ENCODE assay signal across 21 cellular contexts in genomic region chr11:61714316-61714715, GRCh38.
"Had no signal": no experiment of that assay in that cellular context is flagged by ENCODE, and none has a peak within 500 bp of the region (broad histone marks: within the 10 kb centered on the region; RNA-seq: fewer than 3 reads in every experiment).

No MANE protein-coding gene starts in this region.

- H3K36me3 Mint-ChIP-seq: naive B cell; stimulated activated naive B cell treated with anti-CD40 and anti-IgM and Interleukin-4, amounts not matched to agents 10 μg/mL and 1 μg/mL and 100 μg/mL, for 72 hours had no signal

- H3K27ac ChIP-seq: ovary, right atrium auricular region, sigmoid colon, skin epidermis, stomach had no signal

- H3K4me1 Mint-ChIP-seq: naive B cell had no signal

- H3K4me3 Mint-ChIP-seq: naive B cell; nephron; stimulated activated naive B cell treated with anti-CD40 and anti-IgM and Interleukin-4, amounts not matched to agents 10 μg/mL and 1 μg/mL and 100 μg/mL, for 72 hours had no signal

- H3K4me3 ChIP-seq: ovary, right atrium auricular region, sigmoid colon, skin epidermis, stomach had no signal

- H3K27ac Mint-ChIP-seq: naive B cell; nephron; stimulated activated naive B cell treated with anti-CD40 and anti-IgM and Interleukin-4, amounts not matched to agents 10 μg/mL and 1 μg/mL and 100 μg/mL, for 72 hours had no signal

- DNase-seq: dermis blood vessel endothelial cell; erythroblast; foreskin melanocyte; head of caudate nucleus; hippocampal formation; left colon; mesendoderm; naive B cell; nucleus accumbens; ovary; sigmoid colon; stimulated activated CD4-positive, alpha-beta T cell treated with anti-CD3 and anti-CD28 coated beads, Interleukin-2, amount 100 ng/mL, for 24 hours; stimulated activated CD4-positive, alpha-beta T cell treated with anti-CD3 and anti-CD28 coated beads, Interleukin-4, amount 100 ng/mL, for 4 hours; stimulated activated naive B cell treated with anti-CD40 and anti-IgM and Interleukin-4, amounts not matched to agents 10 μg/mL and 1 μg/mL and 100 μg/mL, for 72 hours; stomach; substantia nigra; trophoblast cell had no signal

- H3K9me3 ChIP-seq: ovary, right atrium auricular region, sigmoid colon, stomach had no signal

- H3K27me3 ChIP-seq: ovary, right atrium auricular region, sigmoid colon, stomach had no signal

- H3K36me3 ChIP-seq: ovary, right atrium auricular region, sigmoid colon, stomach had no signal

- H3K9me3 Mint-ChIP-seq: naive B cell; nephron; stimulated activated naive B cell treated with anti-CD40 and anti-IgM and Interleukin-4, amounts not matched to agents 10 μg/mL and 1 μg/mL and 100 μg/mL, for 72 hours had no signal

- FAIRE-seq: colon had no signal
